1 cellular context compared by ENCODE assay signal in the genomic region with DNA sequence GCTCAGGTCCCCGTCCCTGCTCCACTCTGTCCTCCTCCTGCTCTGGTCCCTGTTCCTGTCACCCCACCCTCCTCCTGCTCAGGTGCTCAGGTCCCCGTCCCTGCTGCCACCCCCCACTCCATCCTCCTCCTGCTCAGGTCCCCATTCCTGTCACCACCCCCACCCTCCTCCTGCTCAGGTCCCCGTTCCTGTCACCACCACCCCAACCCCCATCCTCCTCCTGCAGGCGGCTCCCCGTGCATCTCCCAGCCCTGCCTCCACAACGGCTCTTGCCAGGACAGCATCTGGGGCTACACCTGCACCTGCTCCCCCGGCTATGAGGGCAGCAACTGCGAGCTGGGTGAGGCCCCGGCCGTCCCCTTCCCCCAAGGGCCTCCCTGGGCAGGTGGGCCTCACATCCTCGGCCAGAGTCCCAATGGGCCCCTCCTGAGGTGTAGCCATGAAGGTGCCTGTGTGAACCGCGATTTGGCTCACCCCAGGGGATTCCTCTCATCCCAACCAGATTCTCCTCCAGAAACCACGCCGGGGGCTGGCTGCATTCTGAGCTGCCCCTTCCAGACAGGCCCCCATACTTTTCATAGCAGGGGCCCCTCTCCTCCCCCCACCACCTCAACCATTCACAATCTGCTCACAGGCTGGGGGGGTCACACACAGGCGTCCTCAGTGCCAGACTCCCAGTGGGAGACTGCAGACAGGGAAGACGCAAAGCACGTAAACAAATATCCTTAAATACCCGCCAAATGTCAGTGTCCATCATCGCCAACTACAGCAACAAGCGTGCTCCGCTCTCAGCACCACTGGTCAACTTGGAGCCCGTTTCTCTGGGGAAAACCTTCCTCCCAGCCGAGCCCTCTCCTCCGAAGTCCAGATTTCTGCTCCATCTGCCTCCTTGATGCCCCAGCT.
TF ChIP-seq lines count a peak whose summit lies in the region.

No MANE protein-coding gene starts in this region.

TF ChIP-seq in GM12891, 5 proteins besides CTCF, POLR2A, EP300 and RAD21 (continued from another document):
- TF ChIP-seq POLR2AphosphoS5 (IDR thresholded peaks at IDR 0.05; ENCODE audit: low read depth, low read length) (no peak), PAX5 (IDR thresholded peaks at IDR 0.05; ENCODE audit: insufficient read depth, low read length, severe bottlenecking) (no peak), SPI1 (IDR thresholded peaks at IDR 0.05; ENCODE audit: low read depth, low read length) (no peak)
